Comparison of ENCODE assay signal across 22 cellular contexts in the genomic region with DNA sequence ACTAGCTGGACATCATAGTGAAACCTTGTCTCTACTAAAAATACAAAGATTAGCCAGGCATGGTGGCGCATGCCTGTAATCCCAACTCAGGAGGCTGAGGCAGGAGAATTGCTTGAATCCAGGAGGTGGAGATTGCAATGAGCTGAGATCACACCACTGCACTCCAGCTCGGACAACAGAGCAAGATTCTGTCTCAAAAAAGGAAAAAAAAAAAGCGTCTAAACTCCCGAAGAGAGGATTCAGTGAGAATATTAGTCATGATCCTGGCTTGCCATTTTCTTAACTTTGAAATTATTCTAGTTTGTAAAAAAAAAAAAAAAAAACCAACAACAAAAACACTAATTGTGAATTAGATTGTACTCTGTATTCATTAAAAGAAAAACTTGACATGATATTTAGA.
"Had no signal": no experiment of that assay in that cellular context is flagged by ENCODE, and none has a peak within 500 bp of the region (broad histone marks: within the 10 kb centered on the region; RNA-seq: fewer than 3 reads in every experiment).

No MANE protein-coding gene starts in this region.

- H3K9me3 ChIP-seq: heart left ventricle, pancreas, prostate gland, right lobe of liver, spleen, tibial artery, upper lobe of left lung, uterus had no signal

- ATAC-seq: esophagus mucosa; foreskin keratinocyte; heart left ventricle; left colon; left ventricle myocardium superior; pancreas; right lobe of liver; stimulated activated memory B cell treated with anti-CD40 and anti-IgM and Interleukin-4, amounts not matched to agents 10 μg/mL and 1 μg/mL and 100 μg/mL, for 72 hours had no signal

- H3K4me1 ChIP-seq: pancreas, prostate gland, right lobe of liver, upper lobe of left lung, uterus had no signal

- H3K4me3 ChIP-seq: heart left ventricle, lung, pancreas, prostate gland, right lobe of liver, spleen, tibial artery, upper lobe of left lung, uterus had no signal

- DNase-seq: effector memory CD4-positive, alpha-beta T cell; foreskin keratinocyte; heart left ventricle; hippocampal formation; left colon; left ventricle myocardium superior; mesendoderm; naive B cell; occipital lobe; pancreas; right lobe of liver; spleen; stimulated activated CD4-positive, alpha-beta T cell treated with anti-CD3 and anti-CD28 coated beads, Interleukin-15, amount 100 ng/mL, for 24 hours; stimulated activated CD4-positive, alpha-beta T cell treated with anti-CD3 and anti-CD28 coated beads, Interleukin-1b, Interleukin-23, amount 100 ng/mL, for 48 hours; stimulated activated CD4-positive, alpha-beta T cell treated with anti-CD3 and anti-CD28 coated beads, Interleukin-4, amount 100 ng/mL, for 24 hours; tibial artery; upper lobe of left lung; uterus had no signal

- H3K27me3 ChIP-seq: foreskin keratinocyte, heart left ventricle, pancreas, right lobe of liver, spleen, tibial artery, upper lobe of left lung, uterus had no signal

- H3K36me3 ChIP-seq: heart left ventricle, pancreas, prostate gland, right lobe of liver, spleen, tibial artery, upper lobe of left lung, uterus had no signal

- H3K27ac ChIP-seq: foreskin keratinocyte, heart left ventricle, pancreas, prostate gland, right lobe of liver, spleen, tibial artery, upper lobe of left lung, uterus had no signal
